18 cellular contexts compared by ENCODE assay signal in genomic region chr15:39075756-39076341, GRCh38.
"Had no signal": no experiment of that assay in that cellular context is flagged by ENCODE, and none has a peak within 500 bp of the region (broad histone marks: within the 10 kb centered on the region; RNA-seq: fewer than 3 reads in every experiment).

No MANE protein-coding gene starts in this region.

- H3K9ac ChIP-seq: neural progenitor cell, parathyroid adenoma had no signal

- H3K27ac Mint-ChIP-seq: activated T-cell treated with anti-CD3 and anti-CD28 coated beads, Interleukin-2, amount 50 U/mL, for 72 hours; neural progenitor cell had no signal

- H3K27me3 ChIP-seq: ascending aorta, neural progenitor cell, right lobe of liver, spleen, tibial artery had no signal

- ATAC-seq: activated T-cell treated with anti-CD3 and anti-CD28 coated beads, Interleukin-2, amount 50 U/mL, for 72 hours; mucosa of descending colon; right lobe of liver; stimulated activated naive CD8-positive, alpha-beta T cell treated with anti-CD3 and anti-CD28 coated beads, Interleukin-15, Interleukin-2, amounts not matched to agents 100 U/mL and 50 U/mL, for 24 hours had no signal

- H3K4me1 Mint-ChIP-seq: naive B cell, neural progenitor cell had no signal

- H3K36me3 ChIP-seq: ascending aorta, neural progenitor cell, right lobe of liver, spleen, tibial artery had no signal

- H3K79me2 ChIP-seq: parathyroid adenoma had no signal

- FAIRE-seq: TTC549, urothelium cell line had no signal

- H3K27me3 Mint-ChIP-seq: naive B cell had no signal

- H3K9me3 ChIP-seq: ascending aorta, mucosa of descending colon, right lobe of liver, spleen, tibial artery had no signal

- H2AFZ ChIP-seq: neural progenitor cell, parathyroid adenoma had no signal

- H3K4me2 ChIP-seq: neural progenitor cell had no signal

- H3K27ac ChIP-seq: ascending aorta, neural progenitor cell, parathyroid adenoma, right lobe of liver, spleen, tibial artery had no signal

- H3K9me3 Mint-ChIP-seq: activated T-cell treated with anti-CD3 and anti-CD28 coated beads, Interleukin-2, amount 50 U/mL, for 72 hours; neural progenitor cell had no signal

- H3K4me3 Mint-ChIP-seq: activated T-cell treated with anti-CD3 and anti-CD28 coated beads, Interleukin-2, amount 50 U/mL, for 72 hours; naive B cell; neural progenitor cell had no signal

- DNase-seq: activated CD4-positive, alpha-beta T cell treated with anti-CD3 and anti-CD28 coated beads, Interleukin-2, amount 50 U/mL, for 4 hours; activated effector memory CD4-positive, alpha-beta T cell treated with anti-CD3 and anti-CD28 coated beads, Interleukin-2, amount 50 U/mL, for 16 hours; activated naive CD4-positive, alpha-beta T cell treated with anti-CD3 and anti-CD28 coated beads, Interleukin-2, amount 50 U/mL, for 16 hours; activated T-cell treated with anti-CD3 and anti-CD28 coated beads, Interleukin-2, amount 50 U/mL, for 72 hours; effector CD4-positive, alpha-beta T cell; mesenchymal stem cell; mucosa of descending colon; naive B cell; right lobe of liver; spleen; stimulated activated naive CD8-positive, alpha-beta T cell treated with anti-CD3 and anti-CD28 coated beads, Interleukin-15, Interleukin-2, amounts not matched to agents 100 U/mL and 50 U/mL, for 24 hours; substantia nigra; tibial artery had no signal

- H3K36me3 Mint-ChIP-seq: naive B cell, neural progenitor cell had no signal

- H3K4me1 ChIP-seq: ascending aorta, neural progenitor cell, parathyroid adenoma, right lobe of liver had no signal

- H3K4me3 ChIP-seq: ascending aorta, mucosa of descending colon, neural progenitor cell, right lobe of liver, spleen, tibial artery had no signal
